ENCODE assay signal across 21 cellular contexts in the genomic region with DNA sequence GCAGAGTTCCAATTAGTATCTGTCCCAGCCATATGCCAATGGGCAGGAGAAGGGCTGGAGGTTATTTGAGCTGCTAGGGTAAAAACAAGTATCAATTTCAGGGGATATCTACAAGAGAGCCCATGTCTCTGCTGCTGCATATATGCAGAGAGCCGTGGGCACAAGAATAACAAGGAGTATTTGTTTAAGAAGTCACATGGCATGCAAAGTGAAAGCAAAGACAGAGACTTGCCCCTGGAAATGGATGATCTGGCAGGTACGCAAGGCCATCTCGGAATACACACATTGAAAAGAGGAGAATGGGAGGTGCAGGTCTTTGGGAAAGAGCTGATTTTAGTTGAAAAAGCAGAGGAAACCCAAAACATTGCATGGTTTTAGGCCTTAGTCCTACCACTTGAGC.
"Had no signal": no experiment of that assay in that cellular context is flagged by ENCODE, and none has a peak within 500 bp of the region (broad histone marks: within the 10 kb centered on the region; RNA-seq: fewer than 3 reads in every experiment).

No MANE protein-coding gene starts in this region.

- ATAC-seq: gastroesophageal sphincter; heart right ventricle; natural killer cell; sciatic nerve; stimulated activated effector memory CD8-positive, alpha-beta T cell treated with anti-CD3 and anti-CD28 coated beads, Interleukin-12 subunit alpha, Interleukin-12 subunit beta, amount 100 ng/mL, for 72 hours had no signal

- H3K4me3 Mint-ChIP-seq: activated naive CD8-positive, alpha-beta T cell treated with anti-CD3 and anti-CD28 coated beads for 36 hours; dendritic cell treated with granulocyte-macrophage colony-stimulating factor and Interleukin-4, amounts not matched to agents 40 ng/mL and 50 ng/mL, for 4 days; immature natural killer cell; natural killer cell; stimulated activated effector memory CD8-positive, alpha-beta T cell treated with anti-CD3 and anti-CD28 coated beads, Interleukin-12 subunit alpha, Interleukin-12 subunit beta, amount 100 ng/mL, for 72 hours had no signal

- H3K27ac Mint-ChIP-seq: activated naive CD8-positive, alpha-beta T cell treated with anti-CD3 and anti-CD28 coated beads for 36 hours; dendritic cell treated with granulocyte-macrophage colony-stimulating factor and Interleukin-4, amounts not matched to agents 40 ng/mL and 50 ng/mL, for 4 days; immature natural killer cell; natural killer cell; stimulated activated effector memory CD8-positive, alpha-beta T cell treated with anti-CD3 and anti-CD28 coated beads, Interleukin-12 subunit alpha, Interleukin-12 subunit beta, amount 100 ng/mL, for 72 hours had no signal

- H3K4me1 Mint-ChIP-seq: activated naive CD8-positive, alpha-beta T cell treated with anti-CD3 and anti-CD28 coated beads for 36 hours; immature natural killer cell; natural killer cell; stimulated activated effector memory CD8-positive, alpha-beta T cell treated with anti-CD3 and anti-CD28 coated beads, Interleukin-12 subunit alpha, Interleukin-12 subunit beta, amount 100 ng/mL, for 72 hours had no signal

- H3K4me1 ChIP-seq: esophagus muscularis mucosa, gastroesophageal sphincter, heart right ventricle, pancreas, stomach, vagina had no signal

- H3K27me3 ChIP-seq: esophagus muscularis mucosa, gastroesophageal sphincter, pancreas, stomach, vagina had no signal

- H3K27me3 Mint-ChIP-seq: activated naive CD8-positive, alpha-beta T cell treated with anti-CD3 and anti-CD28 coated beads for 36 hours had no signal

- H3K9me3 ChIP-seq: esophagus muscularis mucosa, gastroesophageal sphincter, heart right ventricle, pancreas, stomach, vagina had no signal

- DNase-seq: activated CD4-positive, alpha-beta T cell treated with anti-CD3 and anti-CD28 coated beads, Interleukin-2, amount 50 U/mL, for 4 hours; activated naive CD4-positive, alpha-beta T cell; activated naive CD8-positive, alpha-beta T cell treated with anti-CD3 and anti-CD28 coated beads for 36 hours; amniotic stem cell; effector CD8-positive, alpha-beta T cell; heart right ventricle; immature natural killer cell; kidney glomerular epithelial cell; mesendoderm; natural killer cell; pancreas; stimulated activated CD4-positive, alpha-beta T cell treated with anti-CD3 and anti-CD28 coated beads, Interleukin-4, amount 100 ng/mL, for 24 hours; stomach; trophoblast cell had no signal

- H3K36me3 ChIP-seq: esophagus muscularis mucosa, gastroesophageal sphincter, heart right ventricle, pancreas, stomach, vagina had no signal

- H3K36me3 Mint-ChIP-seq: immature natural killer cell; natural killer cell; stimulated activated effector memory CD8-positive, alpha-beta T cell treated with anti-CD3 and anti-CD28 coated beads, Interleukin-12 subunit alpha, Interleukin-12 subunit beta, amount 100 ng/mL, for 72 hours had no signal

- H3K4me2 ChIP-seq: smooth muscle cell had no signal

- H3K4me3 ChIP-seq: esophagus muscularis mucosa, gastroesophageal sphincter, heart right ventricle, pancreas, smooth muscle cell, stomach, vagina had no signal

- H3K27ac ChIP-seq: esophagus muscularis mucosa, gastroesophageal sphincter, heart right ventricle, pancreas, stomach, vagina had no signal

- H3K9me3 Mint-ChIP-seq: dendritic cell treated with granulocyte-macrophage colony-stimulating factor and Interleukin-4, amounts not matched to agents 40 ng/mL and 50 ng/mL, for 4 days; natural killer cell; stimulated activated effector memory CD8-positive, alpha-beta T cell treated with anti-CD3 and anti-CD28 coated beads, Interleukin-12 subunit alpha, Interleukin-12 subunit beta, amount 100 ng/mL, for 72 hours had no signal
